ENCODE assay signal across 8 cellular contexts in the genomic region with DNA sequence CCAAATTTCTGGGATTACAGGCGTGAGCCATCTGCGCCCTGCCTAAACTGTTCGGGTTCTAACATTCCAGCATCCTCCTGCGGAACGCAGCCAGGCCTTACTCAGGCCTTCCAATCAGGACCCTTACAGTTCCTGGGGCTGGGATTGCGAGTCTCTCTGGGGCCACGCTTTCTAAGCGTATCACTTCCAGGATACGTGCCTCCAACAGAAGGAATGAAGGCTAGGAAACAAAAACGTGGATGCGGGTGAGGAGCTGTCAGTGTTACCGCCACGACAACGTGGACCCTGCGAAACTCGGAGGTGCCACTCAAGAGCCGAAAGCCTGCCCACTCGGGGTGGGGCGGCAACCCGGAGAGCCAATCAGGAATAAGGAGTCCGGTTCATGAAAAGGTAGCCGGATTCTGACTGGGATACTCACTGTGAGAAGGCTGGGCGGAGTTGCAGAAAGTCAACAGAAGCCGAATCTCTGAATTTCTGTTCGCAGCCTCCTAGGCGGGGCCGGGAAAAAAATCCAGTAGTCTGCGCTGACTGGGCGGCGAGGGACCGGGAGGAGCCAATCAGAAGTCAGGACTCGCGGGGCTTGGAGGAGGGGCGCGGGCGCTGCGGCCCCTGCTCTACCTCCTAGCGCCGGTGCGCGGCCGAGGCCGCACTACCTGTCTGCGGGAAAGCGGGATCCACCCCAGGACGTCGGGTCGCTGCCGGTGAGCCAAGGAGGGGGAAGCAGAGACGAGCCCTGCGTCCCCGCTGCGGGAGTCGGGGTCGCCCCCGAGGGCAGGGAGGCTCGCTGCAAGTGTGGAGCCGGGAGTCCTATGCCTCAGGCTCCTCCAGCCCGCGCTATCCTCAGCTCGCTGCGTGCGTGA. TPM values are rescaled to one million over a fixed set of nuclear protein-coding genes. Genes with fewer than 3 reads are reported as not detected.
DNase-seq lines count a peak whose midpoint lies in the region; ATAC-seq and TF ChIP-seq lines count a peak whose summit lies in the region.

A gene with protein sequence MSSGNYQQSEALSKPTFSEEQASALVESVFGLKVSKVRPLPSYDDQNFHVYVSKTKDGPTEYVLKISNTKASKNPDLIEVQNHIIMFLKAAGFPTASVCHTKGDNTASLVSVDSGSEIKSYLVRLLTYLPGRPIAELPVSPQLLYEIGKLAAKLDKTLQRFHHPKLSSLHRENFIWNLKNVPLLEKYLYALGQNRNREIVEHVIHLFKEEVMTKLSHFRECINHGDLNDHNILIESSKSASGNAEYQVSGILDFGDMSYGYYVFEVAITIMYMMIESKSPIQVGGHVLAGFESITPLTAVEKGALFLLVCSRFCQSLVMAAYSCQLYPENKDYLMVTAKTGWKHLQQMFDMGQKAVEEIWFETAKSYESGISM (plus strand): TSS at position 607 of the 860 bp plus-strand sequence. CDS start 5,512 bp downstream, outside the sequence.

- peak within 1 kb of the TSS; percentile 55 for H3K9ac ChIP-seq in DND-41 (ENCODE audit: low read depth, low read length)

- no peaks in the 10 kb centered on the region for H3K9me3 Mint-ChIP-seq in activated T-helper 2 cell treated with anti-CD3 and anti-CD28 coated beads, Interferon-gamma antibody, Interleukin-2, Interleukin-4, amounts not matched to agents 10 μg/mL and 5 μg/mL and 100 μg/mL, durations not matched to agents 14 hours and 24 hours and 36 hours
- no peaks in the 10 kb centered on the region for H3K9me3 Mint-ChIP-seq in naive thymus-derived CD8-positive, alpha-beta T cell
- H3K9me3 Mint-ChIP-seq in stimulated activated memory B cell treated with anti-CD40 and anti-IgM and Interleukin-4, amounts not matched to agents 10 μg/mL and 1 μg/mL and 100 μg/mL, for 72 hours: no peaks in the 10 kb centered on the region

- H3K4me3 ChIP-seq in DND-41 (ENCODE audit: low read depth in 1 of 2, low read length in 2 of 2) (peak within 1 kb of the TSS; percentile 24 to 80; a peak in 3 of 4 replicates), LNCaP clone FGC (ENCODE audit: low read depth, low read length) (peak within 1 kb of the TSS; percentile 90), fibroblast of pulmonary artery (replicated peaks; ENCODE audit: low read depth, low read length) (peak within 1 kb of the TSS; percentile 86)

- no peaks in the 10 kb centered on the region for H3K79me2 ChIP-seq in DND-41 (ENCODE audit: insufficient read depth, low read length)

- CTCF ChIA-PET in RWPE1 (lab: Yijun Ruan, JAX): interaction anchor here (0.6 kb wide), 2 partner anchors 27 to 56 kb away, joined by 3 read pairs; no protein-coding TSS in a partner anchor

- intact Hi-C loops in activated T-helper 2 cell treated with anti-CD3 and anti-CD28 coated beads, Interferon-gamma antibody, Interleukin-2, Interleukin-4, amounts not matched to agents 10 μg/mL and 5 μg/mL and 100 μg/mL, durations not matched to agents 14 hours and 24 hours and 36 hours (cut with micrococcal nuclease): loop anchor here (1.0 to 5.0 kb wide), 2 partner anchors 33 to 70 kb away; partner anchors contain the start of genes IREB2 and PSMA4

- TF ChIP-seq CTCF in DND-41 (IDR thresholded peaks at IDR 0.05; ENCODE audit: borderline replicate concordance, extremely low read depth, low read length, poor library complexity, severe bottlenecking): no peak
- TF ChIP-seq CTCF in LNCaP clone FGC (IDR thresholded peaks at IDR 0.05; ENCODE audit: control insufficient read depth, extremely low read depth, insufficient read depth): peak; percentile 29; the same call in 1 of the 2 replicates
- peak; percentile 31; the same call in 1 of the 2 replicates for TF ChIP-seq CTCF in RWPE1 (conservative IDR thresholded peaks at IDR 0.05; ENCODE audit: low read depth)
- TF ChIP-seq CTCF in fibroblast of pulmonary artery (IDR thresholded peaks at IDR 0.05; ENCODE audit: low read length, missing control alignments): no peak

- POLR2A ChIA-PET in RWPE1 (lab: Yijun Ruan, JAX; ENCODE audit: low non-redundant PET): no interaction called here
- POLR2A ChIA-PET in naive thymus-derived CD8-positive, alpha-beta T cell (lab: Charles Lee): interaction anchor here (0.6 to 2.0 kb wide), 3 partner anchors 33 to 67 kb away, joined by 3 to 11 read pairs (median 4); partner anchors contain the start of gene PSMA4

- H2AFZ ChIP-seq in DND-41 (ENCODE audit: low read depth, low read length): peak within 1 kb of the TSS; percentile 91

- peak; percentile 92 for ATAC-seq in DND-41 (ENCODE audit: insufficient read depth, low read depth)
- ATAC-seq in naive thymus-derived CD8-positive, alpha-beta T cell: peak; percentile 85 to 91
- ATAC-seq in stimulated activated memory B cell treated with anti-CD40 and anti-IgM and Interleukin-4, amounts not matched to agents 10 μg/mL and 1 μg/mL and 100 μg/mL, for 72 hours: peak; percentile 88

- H3K4me3 Mint-ChIP-seq in activated T-helper 2 cell treated with anti-CD3 and anti-CD28 coated beads, Interferon-gamma antibody, Interleukin-2, Interleukin-4, amounts not matched to agents 10 μg/mL and 5 μg/mL and 100 μg/mL, durations not matched to agents 14 hours and 24 hours and 36 hours (ENCODE audit: low read depth): peak within 1 kb of the TSS; percentile 88
- peak within 1 kb of the TSS; percentile 86 to 98 (median 94) for H3K4me3 Mint-ChIP-seq in naive thymus-derived CD8-positive, alpha-beta T cell
- peak within 1 kb of the TSS; percentile 94 for H3K4me3 Mint-ChIP-seq in stimulated activated memory B cell treated with anti-CD40 and anti-IgM and Interleukin-4, amounts not matched to agents 10 μg/mL and 1 μg/mL and 100 μg/mL, for 72 hours

- no peaks in the 10 kb centered on the region for H3K9me3 ChIP-seq in DND-41 (ENCODE audit: insufficient read depth, low read length, severe bottlenecking)

- peaks cover 3% of the 10 kb centered on the region for H3K27me3 ChIP-seq in DND-41 (ENCODE audit: insufficient read depth, low read length, poor library complexity)

- H3K4me1 Mint-ChIP-seq in activated T-helper 2 cell treated with anti-CD3 and anti-CD28 coated beads, Interferon-gamma antibody, Interleukin-2, Interleukin-4, amounts not matched to agents 10 μg/mL and 5 μg/mL and 100 μg/mL, durations not matched to agents 14 hours and 24 hours and 36 hours (ENCODE audit: low read depth): peaks cover 16% of the 10 kb centered on the region
- H3K4me1 Mint-ChIP-seq in naive thymus-derived CD8-positive, alpha-beta T cell: peaks cover 10 to 29% (median 24%) of the 10 kb centered on the region in 4 donors
- H3K4me1 Mint-ChIP-seq in stimulated activated memory B cell treated with anti-CD40 and anti-IgM and Interleukin-4, amounts not matched to agents 10 μg/mL and 1 μg/mL and 100 μg/mL, for 72 hours: peaks cover 28% of the 10 kb centered on the region

- H3K4me1 ChIP-seq in DND-41 (ENCODE audit: insufficient read depth, low read length): peaks cover 18% of the 10 kb centered on the region

- no peaks in the 10 kb centered on the region for H4K20me1 ChIP-seq in DND-41 (ENCODE audit: insufficient read depth, low read length)

- no peak within 1 kb of the TSS for H3K27ac Mint-ChIP-seq in activated T-helper 2 cell treated with anti-CD3 and anti-CD28 coated beads, Interferon-gamma antibody, Interleukin-2, Interleukin-4, amounts not matched to agents 10 μg/mL and 5 μg/mL and 100 μg/mL, durations not matched to agents 14 hours and 24 hours and 36 hours
- peak within 1 kb of the TSS; percentile 59 to 90 (median 78) for H3K27ac Mint-ChIP-seq in naive thymus-derived CD8-positive, alpha-beta T cell
- peak within 1 kb of the TSS; percentile 7 for H3K27ac Mint-ChIP-seq in stimulated activated memory B cell treated with anti-CD40 and anti-IgM and Interleukin-4, amounts not matched to agents 10 μg/mL and 1 μg/mL and 100 μg/mL, for 72 hours

- DNase-seq in DND-41 (peak; percentile 90), GOT3 (lab: John Stamatoyannopoulos, UW) (peak; percentile 71), LNCaP clone FGC (ENCODE audit: low read depth) (peak; percentile 98), RWPE1 (ENCODE audit: low spot score) (peak; percentile 100), fibroblast of pulmonary artery (ENCODE audit: low read depth) (peak; percentile 97)
- peak; percentile 74 for DNase-seq in activated T-helper 2 cell treated with anti-CD3 and anti-CD28 coated beads, Interferon-gamma antibody, Interleukin-2, Interleukin-4, amounts not matched to agents 10 μg/mL and 5 μg/mL and 100 μg/mL, durations not matched to agents 14 hours and 24 hours and 36 hours (ENCODE audit: low spot score)
- peak; percentile 38 to 80 (median 68) for DNase-seq in naive thymus-derived CD8-positive, alpha-beta T cell

- peaks cover 2% of the 10 kb centered on the region for H3K36me3 Mint-ChIP-seq in activated T-helper 2 cell treated with anti-CD3 and anti-CD28 coated beads, Interferon-gamma antibody, Interleukin-2, Interleukin-4, amounts not matched to agents 10 μg/mL and 5 μg/mL and 100 μg/mL, durations not matched to agents 14 hours and 24 hours and 36 hours (ENCODE audit: low read depth)
- H3K36me3 Mint-ChIP-seq in naive thymus-derived CD8-positive, alpha-beta T cell: peaks cover under 1 to 2% (median under 1%) of the 10 kb centered on the region in 3 donors
- H3K36me3 Mint-ChIP-seq in stimulated activated memory B cell treated with anti-CD40 and anti-IgM and Interleukin-4, amounts not matched to agents 10 μg/mL and 1 μg/mL and 100 μg/mL, for 72 hours: peaks cover 1% of the 10 kb centered on the region

- H3K27ac ChIP-seq in DND-41 (ENCODE audit: low read length) (peak within 1 kb of the TSS; percentile 42), RWPE1 (peak within 1 kb of the TSS; percentile 66)

- no peaks in the 10 kb centered on the region for H3K36me3 ChIP-seq in DND-41 (ENCODE audit: insufficient read depth, low read length)

- H3K4me2 ChIP-seq in DND-41 (ENCODE audit: insufficient read depth, low read length): peak within 1 kb of the TSS; percentile 89

- peaks cover 23% of the 10 kb centered on the region for H3K27me3 Mint-ChIP-seq in activated T-helper 2 cell treated with anti-CD3 and anti-CD28 coated beads, Interferon-gamma antibody, Interleukin-2, Interleukin-4, amounts not matched to agents 10 μg/mL and 5 μg/mL and 100 μg/mL, durations not matched to agents 14 hours and 24 hours and 36 hours (ENCODE audit: low read depth)
- peaks cover 0 to 7% (median 0%) of the 10 kb centered on the region in 5 donors for H3K27me3 Mint-ChIP-seq in naive thymus-derived CD8-positive, alpha-beta T cell
- H3K27me3 Mint-ChIP-seq in stimulated activated memory B cell treated with anti-CD40 and anti-IgM and Interleukin-4, amounts not matched to agents 10 μg/mL and 1 μg/mL and 100 μg/mL, for 72 hours: peaks cover 35% of the 10 kb centered on the region

RNA-seq across cellular contexts. Expression of the gene that starts here (rescaled TPM):
- 0.74 and 0.89 TPM in 2 replicates for total RNA-seq in activated T-helper 2 cell treated with anti-CD3 and anti-CD28 coated beads, Interferon-gamma antibody, Interleukin-2, Interleukin-4, amounts not matched to agents 10 μg/mL and 5 μg/mL and 100 μg/mL, durations not matched to agents 14 hours and 24 hours and 36 hours
- total RNA-seq in naive thymus-derived CD8-positive, alpha-beta T cell: 1 to 10 TPM; 3.6 to 3.8 TPM
- polyA plus RNA-seq in naive thymus-derived CD8-positive, alpha-beta T cell: 1 to 10 TPM; 3.0 to 5.9 (median 4.1) TPM

Comparison
In these comparisons a context has a peak if more than half of its experiments do, and no peak if none do; other contexts are left out.
1. Peak in every context shown above with its lines: DNase-seq, ATAC-seq, H3K4me3 ChIP-seq and H3K27ac ChIP-seq.
2. Peak in DNase-seq in activated T-helper 2 cell treated with anti-CD3 and anti-CD28 coated beads, Interferon-gamma antibody, Interleukin-2, Interleukin-4, amounts not matched to agents 10 μg/mL and 5 μg/mL and 100 μg/mL, durations not matched to agents 14 hours and 24 hours and 36 hours; RNA of the gene not detected or under 1 TPM.
3. CTCF ChIP-seq: peak in LNCaP clone FGC (single experiment) and RWPE1 (single experiment); none in DND-41 (single experiment) and fibroblast of pulmonary artery (single experiment).